Comparison of ENCODE assay signal across 1 cellular context in genomic region chr1:23446644-23447310, GRCh38.
TF ChIP-seq lines count a peak whose summit lies in the region.

No MANE protein-coding gene starts in this region.

TF ChIP-seq in H1, 55 proteins besides CTCF, POLR2A, EP300 and RAD21:
- TF ChIP-seq NANOG (IDR thresholded peaks at IDR 0.05; ENCODE audit: insufficient read depth, low read depth, low read length, poor library complexity, severe bottlenecking) = no peak
- TF ChIP-seq SUZ12 (IDR thresholded peaks at IDR 0.05; ENCODE audit: low read length) = no peak
- no peak for TF ChIP-seq SP2 (IDR thresholded peaks at IDR 0.05; ENCODE audit: low read length)
- TF ChIP-seq TAF1 (IDR thresholded peaks at IDR 0.05; ENCODE audit: low read depth, low read length) = no peak
- no peak for TF ChIP-seq CREB1 (IDR thresholded peaks at IDR 0.05)
- no peak for TF ChIP-seq CHD1 (IDR thresholded peaks at IDR 0.05; ENCODE audit: low read depth, low read length)
